Comparison of ENCODE assay signal across 22 cellular contexts in genomic region chr7:34041716-34042115, GRCh38.
"Had no signal": no experiment of that assay in that cellular context is flagged by ENCODE, and none has a peak within 500 bp of the region (broad histone marks: within the 10 kb centered on the region; RNA-seq: fewer than 3 reads in every experiment).

No MANE protein-coding gene starts in this region.

- H3K4me1 ChIP-seq: gastrocnemius medialis had no signal

- H3K4me3 ChIP-seq: body of pancreas, gastrocnemius medialis, lung, ovary, sigmoid colon, stomach had no signal

- H3K9me3 Mint-ChIP-seq: activated T-cell treated with anti-CD3 and anti-CD28 coated beads, Interleukin-2, amount 50 U/mL, for 72 hours; neural crest cell had no signal

- FAIRE-seq: endothelial cell of umbilical vein, urothelium cell line had no signal

- H3K27ac Mint-ChIP-seq: activated CD8-positive, alpha-beta T cell treated with anti-CD3 and anti-CD28 coated beads, Interleukin-2, amount 10 ng/mL, durations not matched to agents 7 days and 5 days; activated naive CD8-positive, alpha-beta T cell; activated T-cell treated with anti-CD3 and anti-CD28 coated beads, Interleukin-2, amount 50 U/mL, for 72 hours; T-helper 17 cell had no signal

- ATAC-seq: activated CD8-positive, alpha-beta T cell treated with anti-CD3 and anti-CD28 coated beads, Interleukin-2, amount 10 ng/mL, durations not matched to agents 7 days and 5 days; activated T-cell treated with anti-CD3 and anti-CD28 coated beads, Interleukin-2, amount 50 U/mL, for 72 hours; body of pancreas; gastrocnemius medialis; T-helper 17 cell had no signal

- H3K36me3 ChIP-seq: gastrocnemius medialis, ovary, sigmoid colon, stomach had no signal

- H3K9me3 ChIP-seq: body of pancreas, gastrocnemius medialis, ovary, sigmoid colon, stomach had no signal

- DNase-seq: activated CD4-positive, alpha-beta T cell treated with anti-CD3 and anti-CD28 coated beads for 4 hours; activated CD8-positive, alpha-beta memory T cell treated with anti-CD3 and anti-CD28 coated beads, Interleukin-2, amount 50 U/mL, for 48 hours; activated CD8-positive, alpha-beta T cell treated with anti-CD3 and anti-CD28 coated beads, Interleukin-2, amount 10 ng/mL, durations not matched to agents 7 days and 5 days; activated gamma-delta T cell treated with Interleukin-2 at 50 U/mL for 16 hours; activated T-cell treated with anti-CD3 and anti-CD28 coated beads, Interleukin-2, amount 50 U/mL, for 72 hours; amniotic stem cell; body of pancreas; cortex of kidney; effector CD8-positive, alpha-beta T cell; gastrocnemius medialis; islet precursor cell; midbrain; ovary; sigmoid colon; stimulated activated CD4-positive, alpha-beta T cell treated with anti-CD3 and anti-CD28 coated beads, Interleukin-1b, Interleukin-23, amount 100 ng/mL, for 48 hours; stomach; T-helper 17 cell had no signal

- H3K36me3 Mint-ChIP-seq: activated naive CD8-positive, alpha-beta T cell had no signal

- H3K4me1 Mint-ChIP-seq: T-helper 17 cell had no signal

- H3K27me3 ChIP-seq: body of pancreas, gastrocnemius medialis, ovary, sigmoid colon, stomach had no signal

- H3K4me3 Mint-ChIP-seq: activated CD8-positive, alpha-beta T cell treated with anti-CD3 and anti-CD28 coated beads, Interleukin-2, amount 10 ng/mL, durations not matched to agents 7 days and 5 days; activated naive CD8-positive, alpha-beta T cell; activated T-cell treated with anti-CD3 and anti-CD28 coated beads, Interleukin-2, amount 50 U/mL, for 72 hours; neural crest cell; T-helper 17 cell had no signal

- H3K27ac ChIP-seq: body of pancreas, gastrocnemius medialis, ovary, sigmoid colon, stomach had no signal
